In genomic region chr19:32581704-32582164, GRCh38 we compare ENCODE assay signal across 8 cellular contexts. TPM values are rescaled to one million over a fixed set of nuclear protein-coding genes. Genes with fewer than 3 reads are reported as not detected.
DNase-seq lines count a peak whose midpoint lies in the region; ATAC-seq and TF ChIP-seq lines count a peak whose summit lies in the region.

No MANE protein-coding gene starts in this region.

- 7 to 8% methylated on average over 27 of the region's 27 CpGs for WGBS in GM23248 (ENCODE audit: low coverage in 1 of 2, low lambda C conversion rate in 2 of 2, missing lambda C conversion rate in 2 of 2), 2 experiments
- WGBS in right lobe of liver (ENCODE audit: insufficient coverage, low coverage, low lambda C conversion rate, missing lambda C conversion rate), result 8% methylated on average over 17 of the region's 27 CpGs
- 3 to 4% methylated on average over 25 to 27 of the region's 27 CpGs for whole genome bisulfite sequencing in tibial nerve, 2 donors

- H3F3A ChIP-seq in GM23248 (ENCODE audit: insufficient read depth), result 0 out of 2 replicates have a peak, but pooled peaks cover 11% of the 10 kb centered on the region

- H3K27ac ChIP-seq in BLaER1, result peak overlapping the region; percentile 92
- peak overlapping the region; percentile 58 for H3K27ac ChIP-seq in GM23248
- H3K27ac ChIP-seq in OCI-LY7 (ENCODE audit: low read depth, low read length, poor library complexity, severe bottlenecking), result peak overlapping the region; percentile 32
- peak overlapping the region; percentile 62 to 78 (median 77) for H3K27ac ChIP-seq in right lobe of liver
- peak overlapping the region; percentile 38 to 92 (median 92) for H3K27ac ChIP-seq in tibial nerve

- intact Hi-C loops in OCI-LY7 (cut with micrococcal nuclease; ENCODE audit: unreplicated experiment), result loop anchor here (5.0 to 10.0 kb wide), 3 partner anchors 177 to 791 kb away; partner anchors contain the start of genes CEBPG and DPY19L3
- intact Hi-C loops in right lobe of liver (cut with DNase I), result no loop called here

- H3K36me3 ChIP-seq in BLaER1 (peaks cover 40% of the 10 kb centered on the region), GM23248 (ENCODE audit: low read depth) (peaks cover 17% of the 10 kb centered on the region; the same call in 1 of the 2 replicates), OCI-LY7 (ENCODE audit: insufficient read depth, low read length) (peaks cover 45% of the 10 kb centered on the region), right lobe of liver (peaks cover 0 to 22% (median 0%) of the 10 kb centered on the region in 4 donors), tibial nerve (peaks cover 0 to 41% (median 0%) of the 10 kb centered on the region in 3 donors)

- H3K9me2 ChIP-seq in GM23248 (ENCODE audit: insufficient read depth) (no peaks in the 10 kb centered on the region), OCI-LY7 (ENCODE audit: insufficient read depth, low read length) (no peaks in the 10 kb centered on the region)

- TF ChIP-seq EP300 in tibial nerve (IDR thresholded peaks at IDR 0.05), result no peak

- in situ Hi-C loops in GM23248 (cut with MboI), result no loop called here

- BruUV-seq in OCI-LY7 (replicated peaks; lab: Mats Ljungman, UMichigan), result no TSS peak

- H3K9me3 ChIP-seq in BLaER1 (no peaks in the 10 kb centered on the region), GM23248 (ENCODE audit: low read depth) (no peaks in the 10 kb centered on the region), OCI-LY7 (ENCODE audit: low read length) (no peaks in the 10 kb centered on the region), right lobe of liver (no peaks in the 10 kb centered on the region), tibial nerve (no peaks in the 10 kb centered on the region)

- peak; percentile 67 for DNase-seq in GM23248
- DNase-seq in OCI-LY7 (ENCODE audit: low spot score), result peak; percentile 7
- DNase-seq in dedifferentiated amniotic fluid mesenchymal stem cell (ENCODE audit: extremely low spot score), result peak; percentile 34
- DNase-seq in right lobe of liver, result peak; percentile 52 to 59 (median 52)
- no peak for DNase-seq in tibial nerve (ENCODE audit: low spot score in 2 of 2)
- DNase-seq in Kasumi-1 (lab: John Stamatoyannopoulos, UW), result no peak

- no peak for TF ChIP-seq CTCF in OCI-LY7 (conservative IDR thresholded peaks at IDR 0.05; ENCODE audit: low read length)
- TF ChIP-seq CTCF in right lobe of liver (IDR thresholded peaks at IDR 0.05), result no peak
- no peak for TF ChIP-seq CTCF in tibial nerve (IDR thresholded peaks at IDR 0.05)

- H3K4me3 ChIP-seq in BLaER1 (peak overlapping the region; percentile 98), GM23248 (peak overlapping the region; percentile 80), OCI-LY7 (ENCODE audit: low read depth, low read length, poor library complexity, severe bottlenecking) (peak overlapping the region; percentile 93), right lobe of liver (peak overlapping the region; percentile 86 to 93 (median 88)), tibial nerve (peak overlapping the region; percentile 67 to 99 (median 86))

- H3K27me3 ChIP-seq in BLaER1 (no peaks in the 10 kb centered on the region), GM23248 (replicated peaks; ENCODE audit: insufficient read depth) (0 out of 2 replicates have a peak, but pooled peaks cover 4% of the 10 kb centered on the region), right lobe of liver (no peaks in the 10 kb centered on the region), tibial nerve (no peaks in the 10 kb centered on the region)

- CTCF ChIA-PET in OCI-LY7 (lab: Charles Lee; ENCODE audit: unreplicated experiment), result no interaction called here

- peaks cover 42% of the 10 kb centered on the region for H3K4me1 ChIP-seq in BLaER1
- no peaks in the 10 kb centered on the region for H3K4me1 ChIP-seq in GM23248 (ENCODE audit: insufficient read depth)
- peaks cover 10% of the 10 kb centered on the region for H3K4me1 ChIP-seq in OCI-LY7 (ENCODE audit: insufficient read depth, low read length, poor library complexity, severe bottlenecking)
- H3K4me1 ChIP-seq in right lobe of liver, result peaks cover 0 to 7% (median 0%) of the 10 kb centered on the region in 4 donors
- H3K4me1 ChIP-seq in tibial nerve, result peaks cover 0 to 28% (median 7%) of the 10 kb centered on the region in 4 donors

- peak overlapping the region; percentile 93 for H3K9ac ChIP-seq in BLaER1
- peak overlapping the region; percentile 90 for H3K9ac ChIP-seq in GM23248

- H3K4me2 ChIP-seq in BLaER1 (peak overlapping the region; percentile 90), GM23248 (ENCODE audit: unreplicated experiment) (peak overlapping the region; percentile 96), OCI-LY7 (ENCODE audit: low read length) (peak overlapping the region; percentile 89)

- H2AFZ ChIP-seq in GM23248 (peak overlapping the region; percentile 94), OCI-LY7 (ENCODE audit: low read length) (peak overlapping the region; percentile 99)

- H4K20me1 ChIP-seq in BLaER1 (peaks cover 46% of the 10 kb centered on the region), GM23248 (ENCODE audit: insufficient read depth) (no peaks in the 10 kb centered on the region), OCI-LY7 (ENCODE audit: insufficient read depth, low read length) (peaks cover 6% of the 10 kb centered on the region; the same call in 1 of the 2 replicates)

- TF ChIP-seq POLR2A in right lobe of liver (IDR thresholded peaks at IDR 0.05), result no peak
- TF ChIP-seq POLR2A in tibial nerve (IDR thresholded peaks at IDR 0.05), result no peak

- POLR2A ChIA-PET in OCI-LY7 (lab: Charles Lee), result no interaction called here

- ATAC-seq in right lobe of liver, result peak; percentile 12 to 27 (median 20)
- ATAC-seq in activated CD4-positive, CD25-positive, alpha-beta regulatory T cell treated with anti-CD3 and anti-CD28 coated beads, Interleukin-2, amount 50 U/mL, for 24 hours, result no peak

- H3K79me2 ChIP-seq in GM23248 (ENCODE audit: insufficient read depth), result peaks cover 48% of the 10 kb centered on the region
- H3K79me2 ChIP-seq in OCI-LY7 (ENCODE audit: insufficient read depth, low read depth, low read length), result peaks cover 16% of the 10 kb centered on the region

RNA-seq across cellular contexts. Expression of gene PDCD5, which starts 0.7 kb away (rescaled TPM):
- total RNA-seq in GM23248 (2014; rRNA removed; shearing (Covaris generic)), result 64.5 and 95.4 TPM in 2 replicates
- 296 and 309 TPM in 2 replicates for polyA plus RNA-seq in GM23248 (2016; fragmentation: Nextera tagmentation; extraction: Ambion mirVana)
- total RNA-seq in OCI-LY7 (2014; rRNA removed; shearing (Covaris generic)), result 162 and 200 TPM in 2 replicates
- total RNA-seq in OCI-LY7 (2022), result 170 and 186 TPM in 2 replicates
- total RNA-seq in right lobe of liver, result 10 to 100 TPM; 25.2 to 82.8 (median 42.8) TPM
- 10 to 100 TPM; 64.9 to 88.5 (median 79.3) TPM for total RNA-seq in tibial nerve

Comparison
In these comparisons a context has a peak if more than half of its experiments do, and no peak if none do; other contexts are left out.
1. H3K27ac ChIP-seq: peak in every context shown above with its lines; median percentile 92 in BLaER1; 92 in tibial nerve; 77 in right lobe of liver; 58 in GM23248; 32 in OCI-LY7.
2. DNase-seq: peak in GM23248 (single experiment), OCI-LY7 (single experiment), dedifferentiated amniotic fluid mesenchymal stem cell (single experiment) and right lobe of liver (3 of 3); none in tibial nerve (0 of 2) and Kasumi-1 (0 of 2).
3. ATAC-seq: peak in right lobe of liver (4 of 4); none in activated CD4-positive, CD25-positive, alpha-beta regulatory T cell treated with anti-CD3 and anti-CD28 coated beads, Interleukin-2, amount 50 U/mL, for 24 hours (0 of 2).
4. Peak in every context shown above with its lines, with median percentiles within 50 percentile points of each other: H3K4me2 ChIP-seq and H3K4me3 ChIP-seq.